22 cellular contexts compared by ENCODE assay signal in genomic region chrX:18639280-18639679, GRCh38. TPM values are rescaled to one million over a fixed set of nuclear protein-coding genes. Genes with fewer than 3 reads are reported as not detected.
DNase-seq lines count a peak whose midpoint lies in the region; ATAC-seq, FAIRE-seq and TF ChIP-seq lines count a peak whose summit lies in the region.
"Had no signal": no experiment of that assay in that cellular context is flagged by ENCODE, and none has a peak within 500 bp of the region (broad histone marks: within the 10 kb centered on the region; RNA-seq: fewer than 3 reads in every experiment).

No MANE protein-coding gene starts in this region.

- H3K27me3 ChIP-seq in GM12878 (replicated peaks in 1 of 2; ENCODE audit: control insufficient read depth in 2 of 2, insufficient read depth in 2 of 2, low read length in 1 of 2), result no peaks in the 10 kb centered on the region

- WGBS in GM12878 (ENCODE audit: insufficient coverage, insufficient replicate concordance, low lambda C conversion rate, missing lambda C conversion rate), result 77% methylated on average over 2 of the region's 2 CpGs

- FAIRE-seq in D721Med (lab: Jason Lieb, UNC) (peak; percentile 67), GM12878 (lab: Jason Lieb, UNC) (no peak)
- FAIRE-seq: G401.6, GM19239 had no signal

- CTCF ChIA-PET in GM12878 (lab: Yijun Ruan, JAX), result no interaction called here

- POLR2A ChIA-PET in GM12878 (lab: Charles Lee), result no interaction called here

- RAD21 ChIA-PET in GM12878 (lab: Charles Lee; ENCODE audit: unreplicated experiment), result no interaction called here

- no peak overlapping the region for H2AFZ ChIP-seq in GM12878 (ENCODE audit: control insufficient read depth, low read depth, low read length)
- H2AFZ ChIP-seq: GM23338 had no signal

- TF ChIP-seq CTCF in D721Med (IDR thresholded peaks at IDR 0.05; ENCODE audit: insufficient read depth, missing control alignments) (no peak), GM12878 (IDR thresholded peaks at IDR 0.05 in 2 of 3, conservative IDR thresholded peaks at IDR 0.05 in 1 of 3; ENCODE audit: control insufficient read depth in 2 of 3, extremely low read depth in 1 of 3, insufficient read depth in 1 of 3, low read depth in 3 of 3, low read length in 3 of 3) (no peak)

- TF ChIP-seq RAD21 in GM12878 (IDR thresholded peaks at IDR 0.05; ENCODE audit: insufficient read depth, low read depth, low read length), result no peak

- TF ChIP-seq EP300 in GM12878 (IDR thresholded peaks at IDR 0.05; ENCODE audit: borderline replicate concordance in 1 of 2, control insufficient read depth in 1 of 2, low read depth in 2 of 2, low read length in 2 of 2), result no peak

- SMC1A ChIA-PET in GM12878 (lab: Charles Lee; ENCODE audit: uncharacterized antibody, unreplicated experiment), result no interaction called here

- no peak overlapping the region for H3K9ac ChIP-seq in GM12878 (ENCODE audit: control insufficient read depth, insufficient read depth, low read length)

- no peak overlapping the region for H3K4me2 ChIP-seq in GM12878 (ENCODE audit: control insufficient read depth, insufficient read depth)
- H3K4me2 ChIP-seq: GM23338 had no signal

- H3K4me3 ChIP-seq in GM12878, result no peak overlapping the region
- H3K4me3 ChIP-seq: GM23338 had no signal

- ATAC-seq in GM18867 (IDR thresholded peaks at IDR 0.05; ENCODE audit: unreplicated experiment) (peak; percentile 55), GM12878 (no peak), GM21529 (IDR thresholded peaks at IDR 0.05; ENCODE audit: unreplicated experiment) (no peak)
- ATAC-seq: GM23338, HCT116 had no signal

- no peaks in the 10 kb centered on the region for H3K36me3 ChIP-seq in GM12878 (ENCODE audit: control insufficient read depth in 2 of 2, insufficient read depth in 2 of 2, low read length in 1 of 2)

- in situ Hi-C loops in GM12878 (cut with MboI), result no loop called here

- no peaks in the 10 kb centered on the region; the same call in 2 of the 3 replicates for H3K9me3 ChIP-seq in GM12878 (replicated peaks; ENCODE audit: control insufficient read depth, insufficient read depth, low read length)

- no peaks in the 10 kb centered on the region for H3K79me2 ChIP-seq in GM12878 (ENCODE audit: control insufficient read depth, insufficient read depth, low read length)

- no peaks in the 10 kb centered on the region for H3K4me1 ChIP-seq in GM12878 (ENCODE audit: control insufficient read depth, insufficient read depth, low read length)

- no peak overlapping the region for H3K27ac ChIP-seq in GM12878 (ENCODE audit: control insufficient read depth, insufficient read depth)

- intact Hi-C loops in GM12878 (cut with micrococcal nuclease; ENCODE audit: unreplicated experiment), result no loop called here

- no peaks in the 10 kb centered on the region for H4K20me1 ChIP-seq in GM12878 (ENCODE audit: control insufficient read depth, insufficient read depth)

- no peak for DNase-seq in D721Med (ENCODE audit: insufficient read length, low spot score)
- no peak for DNase-seq in GM12878 (ENCODE audit: low read depth, low spot score)
- DNase-seq in midbrain (lab: John Stamatoyannopoulos, UW), result no peak
- no peak for DNase-seq in stimulated activated naive CD4-positive, alpha-beta T cell (lab: John Stamatoyannopoulos, UW)
- no peak for DNase-seq in activated T-cell treated with anti-CD3 and anti-CD28 coated beads for 4 hours
- DNase-seq: 8988T; C1 segment of cervical spinal cord; Calu3; CD4-positive, alpha-beta memory T cell; COR-L47; DMS153; DND-41; H9 had no signal

- BruUV-seq in GM12878 (replicated peaks; lab: Mats Ljungman, UMichigan), result no TSS peak

- TF ChIP-seq POLR2A in GM12878 (IDR thresholded peaks at IDR 0.05; ENCODE audit: low read depth, low read length), result no peak

TF ChIP-seq in GM12878, 131 proteins besides CTCF, POLR2A, EP300 and RAD21:
- TF ChIP-seq ESRRA (IDR thresholded peaks at IDR 0.05; ENCODE audit: low read length) (no peak), EED (IDR thresholded peaks at IDR 0.05; ENCODE audit: low read depth) (no peak), RFX5 (IDR thresholded peaks at IDR 0.05; ENCODE audit: low read depth, low read length) (0 out of 2 replicates have a peak, but pooled peaks have one; percentile 48)

RNA-seq across cellular contexts. Expression of gene RS1, which starts 32.6 kb away (rescaled TPM):
- total RNA-seq in GM12878 (2013; cell fraction: nucleolus; rRNA removed), result 0.51 and 0.71 TPM in 2 replicates
- total RNA-seq in GM12878 (2014; rRNA removed) (not detected in 2 replicates), GM12878 (2014; rRNA removed; fragmentation: Illumina TruSeq; extraction: Trizol) (not detected in 2 replicates), GM12878 (2021) (0.11 TPM in 1 of 2 replicates, not detected in the other)
- not detected for polyA plus RNA-seq in GM12878 (2011; ENCODE audit: low read depth)
- polyA plus RNA-seq in GM12878 (2011; rRNA removed) (0.26 and 0.48 TPM in 2 replicates), GM12878 (2014; fragmentation: Illumina TruSeq; extraction: Trizol) (not detected in 2 replicates), GM12878 (2014; fragmentation: Nextera tagmentation; extraction: Ambion mirVana) (not detected), GM12878 (2014; rRNA removed) (not detected in 2 replicates), GM12878 (2016; fragmentation: Nextera tagmentation; extraction: Ambion mirVana) (under 1 TPM in 1 of 2 experiments, not detected in 1; 0.04 TPM)
- 0.19 and 0.20 TPM in 2 replicates for polyA plus RNA-seq in GM12878 (2011; cell fraction: cytosol; rRNA removed)
- 0.18 and 0.34 TPM in 2 replicates for polyA plus RNA-seq in GM12878 (2011; cell fraction: nucleus; rRNA removed)
- not detected in 2 replicates for polyA plus RNA-seq in GM12878 (2012)
- 0.44 and 0.72 TPM in 2 replicates for polyA minus RNA-seq in GM12878 (2011; rRNA and poly(A)+ RNA removed)
- not detected in 2 replicates for polyA minus RNA-seq in GM12878 (2011; cell fraction: cytosol; rRNA and poly(A)+ RNA removed)
- polyA minus RNA-seq in GM12878 (2011; cell fraction: nucleus; rRNA and poly(A)+ RNA removed), result 0.12 and 0.19 TPM in 2 replicates
- total RNA-seq: A673; Calu3; CD4-positive, alpha-beta memory T cell; GM23338; H4; H9 had no signal
- polyA plus RNA-seq: BJ; CD4-positive, alpha-beta memory T cell; GM23338 had no signal
